26 cellular contexts compared by ENCODE assay signal in genomic region chr20:59190509-59190908, GRCh38. TPM values are rescaled to one million over a fixed set of nuclear protein-coding genes. Genes with fewer than 3 reads are reported as not detected.
DNase-seq lines count a peak whose midpoint lies in the region; ATAC-seq, FAIRE-seq and TF ChIP-seq lines count a peak whose summit lies in the region.
"Had no signal": no experiment of that assay in that cellular context is flagged by ENCODE, and none has a peak within 500 bp of the region (broad histone marks: within the 10 kb centered on the region; RNA-seq: fewer than 3 reads in every experiment).

No MANE protein-coding gene starts in this region.

- H3K4me3 ChIP-seq in esophagus muscularis mucosa (no peak overlapping the region), H7 (ENCODE audit: insufficient read depth, low read depth, low read length) (no peak overlapping the region)
- H3K4me3 ChIP-seq: MG63, PC-9, SJCRH30 had no signal

- intact Hi-C loops in esophagus muscularis mucosa (cut with DNase I), result no loop called here

- TF ChIP-seq CTCF in esophagus muscularis mucosa (IDR thresholded peaks at IDR 0.05), result no peak

- no peak overlapping the region for H3K4me3 Mint-ChIP-seq in T-helper 17 cell
- H3K4me3 Mint-ChIP-seq: CD14-positive monocyte, IgD-negative memory B cell had no signal

- DNase-seq in G401 (ENCODE audit: low spot score), result peak; percentile 55
- DNase-seq in T-helper 17 cell, result no peak
- DNase-seq in esophagus muscularis mucosa (ENCODE audit: extremely low spot score), result peak; percentile 78
- DNase-seq in urothelium cell line (ENCODE audit: low spot score), result no peak
- DNase-seq in H7, result no peak
- DNase-seq in hypothalamus (lab: John Stamatoyannopoulos, UW), result no peak
- DNase-seq: ACHN, AML-193, DMS153, GF-D8, Karpas-422, MG63, NCI-H1048, NCI-H1436, NCI-H1930, NCI-H226, NCI-H524, NCI-H82, PC-9, SJCRH30 had no signal

- H3K27me3 ChIP-seq in esophagus muscularis mucosa (peaks cover 0 to 42% (median 0%) of the 10 kb centered on the region in 4 donors), H7 (ENCODE audit: control insufficient read depth, insufficient read depth, low read length) (no peaks in the 10 kb centered on the region)
- H3K27me3 ChIP-seq: MG63 had no signal

- TF ChIP-seq EP300 in esophagus muscularis mucosa (IDR thresholded peaks at IDR 0.05), result no peak

- TF ChIP-seq POLR2A in esophagus muscularis mucosa (IDR thresholded peaks at IDR 0.05; ENCODE audit: low read depth), result no peak

- H3K36me3 ChIP-seq in esophagus muscularis mucosa (no peaks in the 10 kb centered on the region), H7 (replicated peaks; ENCODE audit: control insufficient read depth, insufficient read depth, low read length) (no peaks in the 10 kb centered on the region)
- H3K36me3 ChIP-seq: MG63, SJCRH30 had no signal

- WGBS in esophagus muscularis mucosa, result 73% methylated on average over 5 of the region's 6 CpGs

- H3K27me3 Mint-ChIP-seq in T-helper 17 cell, result no peaks in the 10 kb centered on the region
- H3K27me3 Mint-ChIP-seq: IgD-negative memory B cell had no signal

- in situ Hi-C loops in G401 (cut with HindIII; ENCODE audit: low sequenced_read_pairs), result no loop called here

- peak overlapping the region; percentile 37 for H3K27ac Mint-ChIP-seq in T-helper 17 cell
- H3K27ac Mint-ChIP-seq: CD14-positive monocyte, IgD-negative memory B cell had no signal

- H3K9me3 ChIP-seq in T-helper 17 cell (ENCODE audit: control insufficient read depth, low read length, poor library complexity, severe bottlenecking) (no peaks in the 10 kb centered on the region), esophagus muscularis mucosa (no peaks in the 10 kb centered on the region)
- H3K9me3 ChIP-seq: MG63, SJCRH30 had no signal

- no peaks in the 10 kb centered on the region for H3K36me3 Mint-ChIP-seq in T-helper 17 cell (ENCODE audit: low read depth)
- H3K36me3 Mint-ChIP-seq: CD14-positive monocyte, IgD-negative memory B cell had no signal

- H3K27ac ChIP-seq in esophagus muscularis mucosa (replicated peaks in 1 of 4), result no peak overlapping the region
- H3K27ac ChIP-seq: PC-9, SJCRH30 had no signal

- FAIRE-seq in urothelium cell line (lab: Jason Lieb, UNC), result peak; percentile 66
- FAIRE-seq: GM19239 had no signal

- H3K4me1 ChIP-seq in esophagus muscularis mucosa, result no peaks in the 10 kb centered on the region

- ATAC-seq in T-helper 17 cell (no peak), HG02588 (IDR thresholded peaks at IDR 0.05; ENCODE audit: unreplicated experiment) (no peak)

- H3K4me1 Mint-ChIP-seq in T-helper 17 cell, result peaks cover 4% of the 10 kb centered on the region
- H3K4me1 Mint-ChIP-seq: CD14-positive monocyte had no signal

RNA-seq across cellular contexts. Expression of gene ZNF831, which starts 26.9 kb away (rescaled TPM):
- not detected in 2 replicates for total RNA-seq in G401 (2014; rRNA removed; shearing (Covaris generic))
- total RNA-seq in T-helper 17 cell (10 to 100 TPM; 37.8 to 42.0 TPM), esophagus muscularis mucosa (1 to 10 TPM in 1 of 4 donors, under 1 TPM in 3; 0.34 to 1.3 (median 0.56) TPM)
- total RNA-seq in H7 (2014; rRNA removed; shearing (Covaris generic)), result not detected in 2 replicates
- total RNA-seq: Daoy, H4, PC-9 had no signal

Comparison
In these comparisons a context has a peak if more than half of its experiments do, and no peak if none do; other contexts are left out.
1. DNase-seq: peak in G401 (single experiment) and esophagus muscularis mucosa (single experiment); none in T-helper 17 cell (0 of 3), urothelium cell line (single experiment), H7 (single experiment) and hypothalamus (0 of 51).
2. RNA of gene ZNF831, which starts 26.9 kb away (total RNA-seq): 37.8 to 42.0 TPM in T-helper 17 cell; 0.34 to 1.3 TPM in esophagus muscularis mucosa, not detected in G401 and not detected in H7; every median in the first group is over 10 times any median in the second.